In genomic region chr3:112982710-112983109, GRCh38 we compare ENCODE assay signal across 21 cellular contexts. TPM values are rescaled to one million over a fixed set of nuclear protein-coding genes. Genes with fewer than 3 reads are reported as not detected.
DNase-seq lines count a peak whose midpoint lies in the region; ATAC-seq, FAIRE-seq and TF ChIP-seq lines count a peak whose summit lies in the region.
"Had no signal": no experiment of that assay in that cellular context is flagged by ENCODE, and none has a peak within 500 bp of the region (broad histone marks: within the 10 kb centered on the region; RNA-seq: fewer than 3 reads in every experiment).

No MANE protein-coding gene starts in this region.

- no peak for DNase-seq in CD4-positive, alpha-beta memory T cell
- DNase-seq in GM19239 (ENCODE audit: insufficient read length, low spot score): no peak
- DNase-seq in T-cell: no peak
- no peak for DNase-seq in naive thymus-derived CD4-positive, alpha-beta T cell
- no peak for DNase-seq in activated T-helper 2 cell treated with anti-CD3 and anti-CD28 coated beads, Interferon-gamma antibody, Interleukin-2, Interleukin-4, amounts not matched to agents 10 μg/mL and 5 μg/mL and 100 μg/mL, durations not matched to agents 14 hours and 24 hours and 36 hours (ENCODE audit: low spot score)
- no peak for DNase-seq in heart right ventricle
- DNase-seq: BE2C; CD8-positive, alpha-beta memory T cell; DMS79 treated with DMSO at 0.1 percent for 48 hours; H7; Kasumi-1; MM.1S; NCI-H1417; NCI-H1930; NCI-H2171; NCI-H446; PC-9; SJCRH30 had no signal

- POLR2A ChIA-PET in CD4-positive, alpha-beta memory T cell (lab: Charles Lee; ENCODE audit: partially characterized antibody): interaction anchor here (0.8 to 6.6 kb wide), 3 partner anchors 9 to 247 kb away, joined by 3 to 35 read pairs (median 6); partner anchors contain the start of gene GTPBP8
- POLR2A ChIA-PET in T-cell (lab: Charles Lee): interaction anchor here (0.6 to 0.7 kb wide), 4 partner anchors 11 to 784 kb away, joined by 3 to 11 read pairs (median 4); no protein-coding TSS in a partner anchor
- POLR2A ChIA-PET in naive thymus-derived CD4-positive, alpha-beta T cell (lab: Charles Lee): interaction anchor here (1.4 kb wide), 1 partner anchor 36 kb away, joined by 3 read pairs; a partner anchor contains a TSS

- H3K4me3 Mint-ChIP-seq in CD4-positive, alpha-beta memory T cell: peak overlapping the region; percentile 0 to 74 (median 26)
- H3K4me3 Mint-ChIP-seq in T-cell: no peak overlapping the region
- H3K4me3 Mint-ChIP-seq in naive thymus-derived CD4-positive, alpha-beta T cell: peak overlapping the region in 4 of 10 donors; percentile 26 to 47 (median 42)
- no peak overlapping the region for H3K4me3 Mint-ChIP-seq in activated T-helper 2 cell treated with anti-CD3 and anti-CD28 coated beads, Interferon-gamma antibody, Interleukin-2, Interleukin-4, amounts not matched to agents 10 μg/mL and 5 μg/mL and 100 μg/mL, durations not matched to agents 14 hours and 24 hours and 36 hours (ENCODE audit: low read depth)

- peak; percentile 11 for FAIRE-seq in GM19239 (lab: Jason Lieb, UNC)
- FAIRE-seq: D721Med, G401.6 had no signal

- no peaks in the 10 kb centered on the region for H3K9me3 ChIP-seq in CD4-positive, alpha-beta memory T cell (ENCODE audit: control insufficient read depth in 1 of 2, low read length in 2 of 2)
- no peaks in the 10 kb centered on the region for H3K9me3 ChIP-seq in naive thymus-derived CD4-positive, alpha-beta T cell (ENCODE audit: control insufficient read depth in 2 of 3, low read length in 3 of 3)
- no peaks in the 10 kb centered on the region for H3K9me3 ChIP-seq in heart right ventricle
- H3K9me3 ChIP-seq: BE2C, SJCRH30 had no signal

- no peak overlapping the region for H3K4me3 ChIP-seq in CD4-positive, alpha-beta memory T cell (ENCODE audit: low read length in 2 of 2)
- no peak overlapping the region for H3K4me3 ChIP-seq in naive thymus-derived CD4-positive, alpha-beta T cell (ENCODE audit: low read length)
- no peak overlapping the region for H3K4me3 ChIP-seq in heart right ventricle
- H3K4me3 ChIP-seq: PC-9, SJCRH30 had no signal

- H3K36me3 Mint-ChIP-seq in CD4-positive, alpha-beta memory T cell: no peaks in the 10 kb centered on the region
- H3K36me3 Mint-ChIP-seq in T-cell: no peaks in the 10 kb centered on the region
- peaks cover 0 to 2% (median 0%) of the 10 kb centered on the region in 5 donors for H3K36me3 Mint-ChIP-seq in naive thymus-derived CD4-positive, alpha-beta T cell
- no peaks in the 10 kb centered on the region for H3K36me3 Mint-ChIP-seq in activated T-helper 2 cell treated with anti-CD3 and anti-CD28 coated beads, Interferon-gamma antibody, Interleukin-2, Interleukin-4, amounts not matched to agents 10 μg/mL and 5 μg/mL and 100 μg/mL, durations not matched to agents 14 hours and 24 hours and 36 hours (ENCODE audit: low read depth)
- H3K36me3 Mint-ChIP-seq: CD8-positive, alpha-beta memory T cell had no signal

- no peaks in the 10 kb centered on the region for H3K27me3 Mint-ChIP-seq in CD4-positive, alpha-beta memory T cell
- H3K27me3 Mint-ChIP-seq in T-cell: no peaks in the 10 kb centered on the region
- peaks cover 0 to 3% (median 0%) of the 10 kb centered on the region in 5 donors for H3K27me3 Mint-ChIP-seq in naive thymus-derived CD4-positive, alpha-beta T cell
- peaks cover 5% of the 10 kb centered on the region for H3K27me3 Mint-ChIP-seq in activated T-helper 2 cell treated with anti-CD3 and anti-CD28 coated beads, Interferon-gamma antibody, Interleukin-2, Interleukin-4, amounts not matched to agents 10 μg/mL and 5 μg/mL and 100 μg/mL, durations not matched to agents 14 hours and 24 hours and 36 hours (ENCODE audit: low read depth)
- H3K27me3 Mint-ChIP-seq: CD8-positive, alpha-beta memory T cell had no signal

- no peaks in the 10 kb centered on the region for H3K36me3 ChIP-seq in CD4-positive, alpha-beta memory T cell (ENCODE audit: insufficient read depth, low read length)
- no peaks in the 10 kb centered on the region for H3K36me3 ChIP-seq in naive thymus-derived CD4-positive, alpha-beta T cell (ENCODE audit: control insufficient read depth in 2 of 3, insufficient read depth in 3 of 3, low read length in 3 of 3)
- H3K36me3 ChIP-seq in heart right ventricle: no peaks in the 10 kb centered on the region
- H3K36me3 ChIP-seq: BE2C, SJCRH30 had no signal

- intact Hi-C loops in CD4-positive, alpha-beta memory T cell (cut with micrococcal nuclease): loop anchor here (1.0 to 5.0 kb wide), 2 partner anchors 9 to 35 kb away; a partner anchor contains a TSS
- intact Hi-C loops in naive thymus-derived CD4-positive, alpha-beta T cell (cut with micrococcal nuclease): no loop called here
- intact Hi-C loops in activated T-helper 2 cell treated with anti-CD3 and anti-CD28 coated beads, Interferon-gamma antibody, Interleukin-2, Interleukin-4, amounts not matched to agents 10 μg/mL and 5 μg/mL and 100 μg/mL, durations not matched to agents 14 hours and 24 hours and 36 hours (cut with micrococcal nuclease): no loop called here
- intact Hi-C loops in heart right ventricle (cut with DNase I): loop anchor here in 5 of 10 donors (2.0 to 10.0 kb wide), 8 partner anchors 248 to 678 kb away; partner anchors contain the start of gene CCDC80 (in 4 of the 5)

- 31 to 38% methylated on average over 1 of the region's 1 CpG for WGBS in heart right ventricle, 2 donors

- CTCF ChIA-PET in CD4-positive, alpha-beta memory T cell (lab: Charles Lee; ENCODE audit: partially characterized antibody): interaction anchor here (0.7 to 8.7 kb wide), 7 partner anchors 9 to 343 kb away, joined by 3 to 161 read pairs (median 3); no protein-coding TSS in a partner anchor
- CTCF ChIA-PET in T-cell (lab: Charles Lee): interaction anchor here (0.5 to 1.0 kb wide), 8 partner anchors 29 to 1867 kb away, joined by 4 to 8 read pairs (median 4); no protein-coding TSS in a partner anchor
- CTCF ChIA-PET in naive thymus-derived CD4-positive, alpha-beta T cell (lab: Charles Lee): interaction anchor here (1.0 kb wide), 1 partner anchor 9 kb away, joined by 4 read pairs; no protein-coding TSS in a partner anchor

- TF ChIP-seq CTCF in heart right ventricle (IDR thresholded peaks at IDR 0.05): no peak

- H3K27ac ChIP-seq in CD4-positive, alpha-beta memory T cell (ENCODE audit: low read depth, low read length): no peak overlapping the region
- H3K27ac ChIP-seq in naive thymus-derived CD4-positive, alpha-beta T cell (ENCODE audit: low read depth, low read length): no peak overlapping the region
- no peak overlapping the region for H3K27ac ChIP-seq in heart right ventricle
- H3K27ac ChIP-seq: PC-9, SJCRH30 had no signal

- peaks cover 44 to 70% (median 60%) of the 10 kb centered on the region in 4 donors for H3K4me1 Mint-ChIP-seq in CD4-positive, alpha-beta memory T cell
- H3K4me1 Mint-ChIP-seq in T-cell: peaks cover 56 to 70% (median 67%) of the 10 kb centered on the region in 3 donors
- peaks cover 28 to 73% (median 69%) of the 10 kb centered on the region in 7 donors for H3K4me1 Mint-ChIP-seq in naive thymus-derived CD4-positive, alpha-beta T cell
- H3K4me1 Mint-ChIP-seq in activated T-helper 2 cell treated with anti-CD3 and anti-CD28 coated beads, Interferon-gamma antibody, Interleukin-2, Interleukin-4, amounts not matched to agents 10 μg/mL and 5 μg/mL and 100 μg/mL, durations not matched to agents 14 hours and 24 hours and 36 hours (ENCODE audit: low read depth): peaks cover 52% of the 10 kb centered on the region

- no peaks in the 10 kb centered on the region for H3K27me3 ChIP-seq in CD4-positive, alpha-beta memory T cell (ENCODE audit: insufficient read depth, low read length)
- no peaks in the 10 kb centered on the region for H3K27me3 ChIP-seq in naive thymus-derived CD4-positive, alpha-beta T cell (ENCODE audit: control insufficient read depth in 2 of 2, insufficient read depth in 2 of 2, low read length in 2 of 2)
- no peaks in the 10 kb centered on the region for H3K27me3 ChIP-seq in heart right ventricle
- H3K27me3 ChIP-seq: BE2C, SJCRH30 had no signal

- no peaks in the 10 kb centered on the region for H3K9me3 Mint-ChIP-seq in CD4-positive, alpha-beta memory T cell
- no peaks in the 10 kb centered on the region for H3K9me3 Mint-ChIP-seq in T-cell
- H3K9me3 Mint-ChIP-seq in naive thymus-derived CD4-positive, alpha-beta T cell: peaks cover 0 to under 1% (median 0%) of the 10 kb centered on the region in 11 donors
- no peaks in the 10 kb centered on the region for H3K9me3 Mint-ChIP-seq in activated T-helper 2 cell treated with anti-CD3 and anti-CD28 coated beads, Interferon-gamma antibody, Interleukin-2, Interleukin-4, amounts not matched to agents 10 μg/mL and 5 μg/mL and 100 μg/mL, durations not matched to agents 14 hours and 24 hours and 36 hours
- H3K9me3 Mint-ChIP-seq: CD8-positive, alpha-beta memory T cell had no signal

- H3K27ac Mint-ChIP-seq in CD4-positive, alpha-beta memory T cell: peak overlapping the region; percentile 30 to 95 (median 44)
- H3K27ac Mint-ChIP-seq in T-cell: peak overlapping the region; percentile 57 to 81
- peak overlapping the region in 8 of 9 donors; percentile 28 to 85 (median 54) for H3K27ac Mint-ChIP-seq in naive thymus-derived CD4-positive, alpha-beta T cell
- H3K27ac Mint-ChIP-seq in activated T-helper 2 cell treated with anti-CD3 and anti-CD28 coated beads, Interferon-gamma antibody, Interleukin-2, Interleukin-4, amounts not matched to agents 10 μg/mL and 5 μg/mL and 100 μg/mL, durations not matched to agents 14 hours and 24 hours and 36 hours: no peak overlapping the region

- no peak for ATAC-seq in T-cell (replicated peaks in 1 of 4)
- no peak for ATAC-seq in naive thymus-derived CD4-positive, alpha-beta T cell
- ATAC-seq in heart right ventricle: no peak
- no peak for ATAC-seq in GM21717 (IDR thresholded peaks at IDR 0.05; ENCODE audit: unreplicated experiment)

- H3K4me1 ChIP-seq in CD4-positive, alpha-beta memory T cell (ENCODE audit: insufficient read depth, low read length): peaks cover 53% of the 10 kb centered on the region
- peaks cover 15 to 51% of the 10 kb centered on the region in 2 donors for H3K4me1 ChIP-seq in naive thymus-derived CD4-positive, alpha-beta T cell (ENCODE audit: control insufficient read depth in 2 of 2, insufficient read depth in 2 of 2, low read length in 2 of 2)
- H3K4me1 ChIP-seq in heart right ventricle: peaks cover 0 to 11% (median 0%) of the 10 kb centered on the region in 9 donors
- H3K4me1 ChIP-seq: BE2C, SJCRH30 had no signal

RNA-seq across cellular contexts. Expression of gene CD200R1, which starts 7.8 kb away (rescaled TPM):
- total RNA-seq in CD4-positive, alpha-beta memory T cell: 10 to 100 TPM; 29.2 to 30.1 TPM
- 10 to 100 TPM; 22.6 to 27.6 TPM for polyA plus RNA-seq in CD4-positive, alpha-beta memory T cell
- total RNA-seq in T-cell: 10 to 100 TPM; 10.1 to 20.4 (median 11.9) TPM
- 10 to 100 TPM; 11.2 to 22.9 (median 17.8) TPM for total RNA-seq in naive thymus-derived CD4-positive, alpha-beta T cell
- 10 to 100 TPM; 18.8 to 20.9 TPM for polyA plus RNA-seq in naive thymus-derived CD4-positive, alpha-beta T cell
- total RNA-seq in activated T-helper 2 cell treated with anti-CD3 and anti-CD28 coated beads, Interferon-gamma antibody, Interleukin-2, Interleukin-4, amounts not matched to agents 10 μg/mL and 5 μg/mL and 100 μg/mL, durations not matched to agents 14 hours and 24 hours and 36 hours: 3.4 and 4.1 TPM in 2 replicates
- total RNA-seq in heart right ventricle: 1 to 10 TPM in 4 of 10 donors, under 1 TPM in 6; 0.13 to 2.6 (median 0.52) TPM
- polyA plus RNA-seq in heart right ventricle: under 1 TPM; 0.07 to 0.16 TPM

RNA-seq across cellular contexts. Expression of gene GTPBP8, which starts 8.1 kb away (rescaled TPM):
- 10 to 100 TPM; 36.0 to 40.0 TPM for total RNA-seq in CD4-positive, alpha-beta memory T cell
- 10 to 100 TPM; 17.2 to 27.3 TPM for polyA plus RNA-seq in CD4-positive, alpha-beta memory T cell
- total RNA-seq in T-cell (10 to 100 TPM; 17.2 to 31.3 (median 27.5) TPM), heart right ventricle (10 to 100 TPM; 19.7 to 31.3 (median 26.3) TPM)
- 10 to 100 TPM; 12.6 to 49.1 (median 26.4) TPM for total RNA-seq in naive thymus-derived CD4-positive, alpha-beta T cell
- 10 to 100 TPM; 31.1 to 32.8 TPM for polyA plus RNA-seq in naive thymus-derived CD4-positive, alpha-beta T cell
- 17.6 and 22.7 TPM in 2 replicates for total RNA-seq in activated T-helper 2 cell treated with anti-CD3 and anti-CD28 coated beads, Interferon-gamma antibody, Interleukin-2, Interleukin-4, amounts not matched to agents 10 μg/mL and 5 μg/mL and 100 μg/mL, durations not matched to agents 14 hours and 24 hours and 36 hours
- 10 to 100 TPM in 1 of 2 donors, 1 to 10 TPM in 1; 4.7 to 16.1 TPM for polyA plus RNA-seq in heart right ventricle

Comparison
In these comparisons a context has a peak if more than half of its experiments do, and no peak if none do; other contexts are left out.
1. H3K4me3 Mint-ChIP-seq: peak in CD4-positive, alpha-beta memory T cell (8 of 8); none in T-cell (0 of 3) and activated T-helper 2 cell treated with anti-CD3 and anti-CD28 coated beads, Interferon-gamma antibody, Interleukin-2, Interleukin-4, amounts not matched to agents 10 μg/mL and 5 μg/mL and 100 μg/mL, durations not matched to agents 14 hours and 24 hours and 36 hours (single experiment).